Comparison of ENCODE assay signal across 25 cellular contexts in the genomic region with DNA sequence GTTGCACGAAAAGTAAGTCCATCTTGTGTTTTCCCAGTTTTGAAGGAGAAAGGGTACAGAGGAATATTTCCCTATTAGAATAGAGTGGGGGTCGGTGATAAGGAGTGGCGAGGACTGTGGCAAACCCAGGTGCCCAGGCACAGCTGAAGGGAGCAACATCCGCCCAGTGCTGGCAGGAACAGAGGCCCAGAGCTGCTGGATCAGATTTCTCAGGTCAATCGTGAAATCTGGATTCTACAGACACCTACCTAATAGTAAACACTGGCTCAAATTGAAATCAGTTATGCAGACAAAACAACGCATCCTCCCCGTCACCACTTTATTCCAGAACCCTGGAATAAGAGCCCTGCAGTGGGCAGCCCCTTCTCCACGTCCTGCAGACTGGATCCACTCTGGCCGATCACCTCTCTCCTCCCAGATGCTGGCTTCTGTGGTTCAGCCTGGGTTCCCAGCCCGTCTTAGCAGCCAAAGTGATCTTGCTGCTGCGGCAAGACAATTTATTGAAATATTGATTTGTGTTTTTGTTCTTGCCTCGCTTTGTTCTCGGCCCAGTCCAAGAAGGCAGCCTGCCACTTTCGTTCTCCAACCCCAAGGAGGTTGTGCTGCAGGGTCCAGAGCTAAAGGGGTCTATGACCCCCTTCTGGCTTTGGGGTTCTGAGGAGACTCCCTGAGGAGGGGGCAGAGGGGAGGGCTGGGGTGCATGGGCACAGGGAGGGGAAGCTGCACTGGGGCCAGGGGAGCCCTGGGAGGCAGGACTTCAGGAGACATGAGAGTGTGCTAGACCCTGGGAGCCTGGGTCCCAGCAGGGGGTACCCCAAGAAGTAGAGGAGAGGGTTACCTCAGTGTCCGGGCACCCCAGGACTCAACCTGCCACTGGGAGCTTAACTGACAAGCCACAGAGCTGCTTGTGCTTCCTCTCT.
"Had no signal": no experiment of that assay in that cellular context is flagged by ENCODE, and none has a peak within 500 bp of the region (broad histone marks: within the 10 kb centered on the region; RNA-seq: fewer than 3 reads in every experiment).

No MANE protein-coding gene starts in this region.

- H3K4me3 Mint-ChIP-seq: activated B cell treated with CpG ODN at 0.5 μM for 24 hours; activated CD4-positive, alpha-beta memory T cell treated with anti-CD3 and anti-CD28 coated beads, Interleukin-2, amount 10 ng/mL, durations not matched to agents 7 days and 5 days; activated T-cell treated with anti-CD3 and anti-CD28 coated beads, Interleukin-2, amount 50 U/mL, for 4 hours; endodermal cell; memory B cell; naive thymus-derived CD4-positive, alpha-beta T cell; stimulated activated effector memory CD8-positive, alpha-beta T cell treated with anti-CD3 and anti-CD28 coated beads, Interleukin-12 subunit alpha, Interleukin-12 subunit beta, amount 100 ng/mL, for 72 hours; T-helper 2 cell treated with Interferon-gamma antibody and Interleukin-4, amounts not matched to agents 5 μg/mL and 100 μg/mL, for 36 hours had no signal

- H3K4me1 ChIP-seq: foreskin keratinocyte, parathyroid adenoma had no signal

- H3K4me1 Mint-ChIP-seq: endodermal cell had no signal

- H3K27me3 ChIP-seq: body of pancreas, foreskin keratinocyte had no signal

- H3K27ac Mint-ChIP-seq: activated B cell treated with CpG ODN at 0.5 μM for 24 hours; activated CD4-positive, alpha-beta memory T cell treated with anti-CD3 and anti-CD28 coated beads, Interleukin-2, amount 10 ng/mL, durations not matched to agents 7 days and 5 days; activated naive CD8-positive, alpha-beta T cell; endodermal cell; memory B cell; naive thymus-derived CD4-positive, alpha-beta T cell; stimulated activated effector memory CD8-positive, alpha-beta T cell treated with anti-CD3 and anti-CD28 coated beads, Interleukin-12 subunit alpha, Interleukin-12 subunit beta, amount 100 ng/mL, for 72 hours; T-helper 2 cell treated with Interferon-gamma antibody and Interleukin-4, amounts not matched to agents 5 μg/mL and 100 μg/mL, for 36 hours had no signal

- ATAC-seq: activated T-cell treated with anti-CD3 and anti-CD28 coated beads, Interleukin-2, amount 50 U/mL, for 4 hours; body of pancreas; foreskin keratinocyte; left lobe of liver; naive thymus-derived CD4-positive, alpha-beta T cell; stimulated activated effector memory CD8-positive, alpha-beta T cell treated with anti-CD3 and anti-CD28 coated beads, Interleukin-12 subunit alpha, Interleukin-12 subunit beta, amount 100 ng/mL, for 72 hours had no signal

- H3K4me3 ChIP-seq: body of pancreas, dorsolateral prefrontal cortex, skin epidermis, stomach had no signal

- H3K27ac ChIP-seq: body of pancreas, dorsolateral prefrontal cortex, foreskin keratinocyte, neutrophil, parathyroid adenoma, skin epidermis, stomach had no signal

- H3K9me3 Mint-ChIP-seq: activated T-cell treated with anti-CD3 and anti-CD28 coated beads, Interleukin-2, amount 50 U/mL, for 4 hours; stimulated activated effector memory CD8-positive, alpha-beta T cell treated with anti-CD3 and anti-CD28 coated beads, Interleukin-12 subunit alpha, Interleukin-12 subunit beta, amount 100 ng/mL, for 72 hours had no signal

- H3K36me3 ChIP-seq: neutrophil had no signal

- H3K27me3 Mint-ChIP-seq: activated CD4-positive, alpha-beta memory T cell treated with anti-CD3 and anti-CD28 coated beads, Interleukin-2, amount 10 ng/mL, durations not matched to agents 7 days and 5 days; activated naive CD8-positive, alpha-beta T cell had no signal

- H3K9me3 ChIP-seq: body of pancreas, neutrophil, SK-N-SH had no signal

- DNase-seq: activated B cell treated with CpG ODN at 0.5 μM for 24 hours; activated CD4-positive, alpha-beta memory T cell treated with anti-CD3 and anti-CD28 coated beads, Interleukin-2, amount 10 ng/mL, durations not matched to agents 7 days and 5 days; activated CD4-positive, alpha-beta T cell treated with anti-CD3 and anti-CD28 coated beads for 48 hours; activated gamma-delta T cell; activated T-cell treated with anti-CD3 and anti-CD28 coated beads, Interleukin-2, amount 50 U/mL, for 4 hours; amygdala; caudate nucleus; endodermal cell; foreskin keratinocyte; hippocampal formation; naive thymus-derived CD4-positive, alpha-beta T cell; SK-N-SH; stimulated activated CD4-positive, alpha-beta T cell treated with anti-CD3 and anti-CD28 coated beads, Interleukin-4, amount 100 ng/mL, for 1 hour; stomach; trophoblast cell had no signal

- H3K36me3 Mint-ChIP-seq: activated naive CD8-positive, alpha-beta T cell; memory B cell; stimulated activated effector memory CD8-positive, alpha-beta T cell treated with anti-CD3 and anti-CD28 coated beads, Interleukin-12 subunit alpha, Interleukin-12 subunit beta, amount 100 ng/mL, for 72 hours had no signal
